In genomic region chr11:64036081-64037026, GRCh38 we compare ENCODE assay signal across 9 cellular contexts. TPM values are rescaled to one million over a fixed set of nuclear protein-coding genes. Genes with fewer than 3 reads are reported as not detected.
DNase-seq lines count a peak whose midpoint lies in the region; ATAC-seq and FAIRE-seq lines count a peak whose summit lies in the region.
"Had no signal": no experiment of that assay in that cellular context is flagged by ENCODE, and none has a peak within 500 bp of the region (broad histone marks: within the 10 kb centered on the region; RNA-seq: fewer than 3 reads in every experiment).

No MANE protein-coding gene starts in this region.

- no peak for ATAC-seq in HG02571 (IDR thresholded peaks at IDR 0.05; ENCODE audit: unreplicated experiment)
- no peak for ATAC-seq in GM21717 (IDR thresholded peaks at IDR 0.05; ENCODE audit: unreplicated experiment)

- H3K27ac ChIP-seq in iPS DF 6.9 (ENCODE audit: low read length) = no peak overlapping the region
- H3K27ac ChIP-seq in small intestine (ENCODE audit: low read depth in 1 of 2, low read length in 1 of 2) = no peak overlapping the region

- H3K4me1 Mint-ChIP-seq in activated naive CD8-positive, alpha-beta T cell treated with anti-CD3 and anti-CD28 coated beads for 36 hours = peaks cover 5% of the 10 kb centered on the region

- H3K4me3 Mint-ChIP-seq in activated naive CD8-positive, alpha-beta T cell treated with anti-CD3 and anti-CD28 coated beads for 36 hours = no peak overlapping the region

- H3K9me3 ChIP-seq in iPS DF 6.9 (ENCODE audit: control insufficient read depth, insufficient read depth, low read length) (no peaks in the 10 kb centered on the region), small intestine (ENCODE audit: control insufficient read depth, low read depth) (no peaks in the 10 kb centered on the region)

- DNase-seq in NCI-H82 (lab: John Stamatoyannopoulos, UW) (peak; percentile 52), NCI-H82 treated with DMSO at 0.1 percent for 48 hours (lab: John Stamatoyannopoulos, UW; ENCODE audit: unreplicated experiment) (no peak), iPS DF 6.9 (ENCODE audit: low read depth, low spot score) (no peak), small intestine (no peak), RPMI8226 (no peak)
- DNase-seq in activated naive CD8-positive, alpha-beta T cell treated with anti-CD3 and anti-CD28 coated beads for 36 hours = peak; percentile 22

- no peak overlapping the region for H3K27ac Mint-ChIP-seq in activated naive CD8-positive, alpha-beta T cell treated with anti-CD3 and anti-CD28 coated beads for 36 hours

- H3K9me3 Mint-ChIP-seq in activated naive CD8-positive, alpha-beta T cell treated with anti-CD3 and anti-CD28 coated beads for 36 hours = no peaks in the 10 kb centered on the region

- no peaks in the 10 kb centered on the region for H3K36me3 Mint-ChIP-seq in activated naive CD8-positive, alpha-beta T cell treated with anti-CD3 and anti-CD28 coated beads for 36 hours

- 0 out of 2 replicates have a peak, but pooled peaks cover 2% of the 10 kb centered on the region for H3K4me1 ChIP-seq in iPS DF 6.9 (ENCODE audit: control insufficient read depth, insufficient read depth, low read length)
- peaks cover 0 to 4% of the 10 kb centered on the region in 2 donors for H3K4me1 ChIP-seq in small intestine (ENCODE audit: control insufficient read depth in 2 of 2, insufficient read depth in 1 of 2, low read depth in 1 of 2, low read length in 1 of 2)

- no peak for FAIRE-seq in small intestine (lab: Jason Lieb, UNC)
- FAIRE-seq: TTC549 had no signal

- no peaks in the 10 kb centered on the region for H3K36me3 ChIP-seq in iPS DF 6.9 (ENCODE audit: control insufficient read depth, insufficient read depth, low read length)
- H3K36me3 ChIP-seq in small intestine (ENCODE audit: control insufficient read depth in 2 of 2, insufficient read depth in 2 of 2, low read length in 2 of 2) = no peaks in the 10 kb centered on the region

- H3K27me3 ChIP-seq in iPS DF 6.9 (ENCODE audit: control insufficient read depth, insufficient read depth, low read length) (peaks cover 52% of the 10 kb centered on the region), small intestine (ENCODE audit: control insufficient read depth in 2 of 2, insufficient read depth in 2 of 2, low read length in 2 of 2) (peaks cover 18 to 20% of the 10 kb centered on the region in 2 donors)

- no CpG with 5 or more reads among the region's 85 CpGs for WGBS in iPS DF 6.9 (ENCODE audit: insufficient coverage, insufficient read length)
- 1 to 2% (median 2%) methylated on average over 53 to 85 of the region's 85 CpGs for WGBS in small intestine, 3 donors

- peaks cover 48% of the 10 kb centered on the region for H3K27me3 Mint-ChIP-seq in activated naive CD8-positive, alpha-beta T cell treated with anti-CD3 and anti-CD28 coated beads for 36 hours

- peak overlapping the region; percentile 16; the same call in 1 of the 2 replicates for H3K4me3 ChIP-seq in iPS DF 6.9 (ENCODE audit: low read length)
- H3K4me3 ChIP-seq in small intestine (ENCODE audit: low read depth in 1 of 2, low read length in 2 of 2) = peak overlapping the region; percentile 2 to 27

RNA-seq across cellular contexts. Expression of gene FLRT1, which starts 0.6 kb away (rescaled TPM):
- total RNA-seq in activated naive CD8-positive, alpha-beta T cell treated with anti-CD3 and anti-CD28 coated beads for 36 hours = not detected
- polyA plus RNA-seq in small intestine = under 1 TPM in 1 of 3 donors, not detected in 2; 0.43 TPM

RNA-seq across cellular contexts. Expression of gene OTUB1, which starts 50.1 kb away (rescaled TPM):
- total RNA-seq in activated naive CD8-positive, alpha-beta T cell treated with anti-CD3 and anti-CD28 coated beads for 36 hours = 10 to 100 TPM; 70.5 to 72.0 TPM
- 10 to 100 TPM; 76.0 to 93.5 (median 80.2) TPM for polyA plus RNA-seq in small intestine

Comparison
In these comparisons a context has a peak if more than half of its experiments do, and no peak if none do; other contexts are left out.
1. DNase-seq: peak in NCI-H82 (single experiment) and activated naive CD8-positive, alpha-beta T cell treated with anti-CD3 and anti-CD28 coated beads for 36 hours (single experiment); none in NCI-H82 treated with DMSO at 0.1 percent for 48 hours (single experiment), iPS DF 6.9 (single experiment), small intestine (single experiment) and RPMI8226 (single experiment).